ENCODE assay signal across 8 cellular contexts in the genomic region with DNA sequence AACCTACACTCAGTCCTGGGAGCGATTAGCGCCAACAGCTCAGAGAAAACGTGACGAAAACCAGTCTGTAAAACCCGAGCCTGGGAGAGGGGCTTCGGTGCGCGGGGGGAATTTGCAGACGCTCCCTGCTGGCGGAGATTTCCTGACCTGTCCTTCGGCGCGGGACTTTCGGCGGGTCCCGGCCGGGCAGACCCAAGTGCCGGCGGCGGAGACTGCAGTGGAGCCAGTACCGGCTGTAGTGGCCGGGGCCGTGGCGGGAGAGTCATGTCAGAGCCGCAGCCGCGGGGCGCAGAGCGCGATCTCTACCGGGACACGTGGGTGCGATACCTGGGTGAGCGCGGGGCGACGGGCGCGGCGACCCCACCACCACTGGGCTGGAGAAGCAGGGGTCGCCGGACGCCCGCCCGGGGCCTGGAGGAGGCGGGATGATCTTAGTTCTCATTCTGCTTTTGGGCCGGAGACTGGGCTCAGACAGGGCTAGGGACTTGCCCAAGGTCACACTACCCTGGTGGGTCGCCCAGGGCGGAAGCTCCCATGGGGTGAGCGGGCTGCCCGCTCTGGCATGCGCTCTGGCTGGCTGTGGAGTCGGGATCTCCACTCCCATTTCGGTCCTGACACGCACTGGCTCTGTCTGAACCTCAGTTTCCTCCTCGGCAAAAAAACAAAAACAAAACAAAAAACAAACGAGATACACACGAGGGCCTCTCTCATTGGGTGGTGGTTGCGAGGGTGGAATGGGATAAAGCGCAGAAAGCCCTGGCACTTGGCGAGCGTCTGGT. TPM values are rescaled to one million over a fixed set of nuclear protein-coding genes. Genes with fewer than 3 reads are reported as not detected.
DNase-seq lines count a peak whose midpoint lies in the region; ATAC-seq, FAIRE-seq and TF ChIP-seq lines count a peak whose summit lies in the region.

A gene with protein sequence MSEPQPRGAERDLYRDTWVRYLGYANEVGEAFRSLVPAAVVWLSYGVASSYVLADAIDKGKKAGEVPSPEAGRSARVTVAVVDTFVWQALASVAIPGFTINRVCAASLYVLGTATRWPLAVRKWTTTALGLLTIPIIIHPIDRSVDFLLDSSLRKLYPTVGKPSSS (plus strand): TSS at position 153 of the 779 bp plus-strand sequence. CDS start 112 bp downstream, at position 265.

- H3K27ac ChIP-seq in CD8-positive, alpha-beta T cell (ENCODE audit: low read depth, low read length) = peak within 1 kb of the TSS; percentile 89
- no peak within 1 kb of the TSS for H3K27ac ChIP-seq in neural progenitor cell
- peak within 1 kb of the TSS; percentile 97 for H3K27ac ChIP-seq in upper lobe of right lung

- H3K9me3 ChIP-seq in CD8-positive, alpha-beta T cell (ENCODE audit: low read length) = no peaks in the 10 kb centered on the region
- no peaks in the 10 kb centered on the region for H3K9me3 ChIP-seq in neural progenitor cell (ENCODE audit: low read depth)
- H3K9me3 ChIP-seq in upper lobe of right lung = no peaks in the 10 kb centered on the region

- intact Hi-C loops in CD8-positive, alpha-beta T cell (cut with DNase I, micrococcal nuclease) = loop anchor here (1.0 to 10.0 kb wide), 9 partner anchors 9 to 659 kb away; a partner anchor contains a TSS
- intact Hi-C loops in upper lobe of right lung (cut with DNase I) = no loop called here

- no peaks in the 10 kb centered on the region for H3K36me3 ChIP-seq in CD8-positive, alpha-beta T cell (ENCODE audit: insufficient read depth, low read length)
- H3K36me3 ChIP-seq in neural progenitor cell (no peaks in the 10 kb centered on the region), upper lobe of right lung (no peaks in the 10 kb centered on the region)

- DNase-seq in CD8-positive, alpha-beta T cell = peak in 4 of 7 experiments; percentile 49 to 64 (median 54)
- DNase-seq in HT1080 (ENCODE audit: low read depth) (peak; percentile 69), RKO (ENCODE audit: low spot score) (peak; percentile 80), frontal cortex (ENCODE audit: low spot score in 2 of 2) (peak; percentile 63 to 72), neural progenitor cell (ENCODE audit: low spot score) (peak; percentile 91), upper lobe of right lung (peak; percentile 84)
- peak; percentile 11 to 34 (median 25) for DNase-seq in activated naive CD4-positive, alpha-beta T cell (lab: John Stamatoyannopoulos, UW)

- H2AFZ ChIP-seq in neural progenitor cell (replicated peaks) = peak within 1 kb of the TSS; percentile 78

- peak within 1 kb of the TSS; percentile 85 for H3K4me2 ChIP-seq in neural progenitor cell

- no peaks in the 10 kb centered on the region for H3K27me3 Mint-ChIP-seq in CD8-positive, alpha-beta T cell (ENCODE audit: low read depth)
- peaks cover 5% of the 10 kb centered on the region for H3K27me3 Mint-ChIP-seq in neural progenitor cell (ENCODE audit: insufficient read depth, low read depth)

- H3K79me2 ChIP-seq in neural progenitor cell (ENCODE audit: low read depth) = no peaks in the 10 kb centered on the region

- H3K9me3 Mint-ChIP-seq in CD8-positive, alpha-beta T cell = no peaks in the 10 kb centered on the region
- no peaks in the 10 kb centered on the region for H3K9me3 Mint-ChIP-seq in neural progenitor cell

- peak within 1 kb of the TSS; percentile 93 for H3K4me3 Mint-ChIP-seq in CD8-positive, alpha-beta T cell
- H3K4me3 Mint-ChIP-seq in neural progenitor cell = peak within 1 kb of the TSS; percentile 96

- no peak for ATAC-seq in CD8-positive, alpha-beta T cell
- ATAC-seq in upper lobe of right lung (peak; percentile 3), GM18498 (IDR thresholded peaks at IDR 0.05; ENCODE audit: unreplicated experiment) (no peak)

- peaks cover 41% of the 10 kb centered on the region for H3K4me1 ChIP-seq in CD8-positive, alpha-beta T cell (ENCODE audit: insufficient read depth, low read length)
- H3K4me1 ChIP-seq in neural progenitor cell = peaks cover 10% of the 10 kb centered on the region
- peaks cover 35% of the 10 kb centered on the region for H3K4me1 ChIP-seq in upper lobe of right lung

- CTCF ChIA-PET in CD8-positive, alpha-beta T cell (lab: Charles Lee) = interaction anchor here (0.6 to 14.0 kb wide), 15 partner anchors 8 to 162 kb away, joined by 3 to 210 read pairs (median 6); a partner anchor contains a TSS

- H3F3A ChIP-seq in neural progenitor cell (ENCODE audit: low read depth) = peaks cover 41% of the 10 kb centered on the region

- no peak for FAIRE-seq in frontal cortex (lab: Jason Lieb, UNC)

- peak within 1 kb of the TSS; percentile 97 for H3K27ac Mint-ChIP-seq in CD8-positive, alpha-beta T cell
- peak within 1 kb of the TSS; percentile 98 for H3K27ac Mint-ChIP-seq in neural progenitor cell

- H3K9ac ChIP-seq in neural progenitor cell = no peak within 1 kb of the TSS

- peaks cover 11% of the 10 kb centered on the region for H4K20me1 ChIP-seq in neural progenitor cell (ENCODE audit: low read depth)

- H3K36me3 Mint-ChIP-seq in CD8-positive, alpha-beta T cell = peaks cover 58% of the 10 kb centered on the region
- H3K36me3 Mint-ChIP-seq in neural progenitor cell = peaks cover 8% of the 10 kb centered on the region

- H3K4me1 Mint-ChIP-seq in CD8-positive, alpha-beta T cell (ENCODE audit: low read depth) = peaks cover 58% of the 10 kb centered on the region
- H3K4me1 Mint-ChIP-seq in neural progenitor cell = peaks cover 44% of the 10 kb centered on the region

- no peak for TF ChIP-seq CTCF in CD8-positive, alpha-beta T cell (IDR thresholded peaks at IDR 0.05)
- TF ChIP-seq CTCF in neural progenitor cell (IDR thresholded peaks at IDR 0.05) = no peak
- TF ChIP-seq CTCF in upper lobe of right lung (IDR thresholded peaks at IDR 0.05) = no peak

- H3K4me3 ChIP-seq in CD8-positive, alpha-beta T cell (ENCODE audit: low read depth, low read length) = peak within 1 kb of the TSS; percentile 79
- H3K4me3 ChIP-seq in neural progenitor cell (peak within 1 kb of the TSS; percentile 83), upper lobe of right lung (peak within 1 kb of the TSS; percentile 74)

- POLR2A ChIA-PET in CD8-positive, alpha-beta T cell (lab: Charles Lee) = interaction anchor here (0.6 to 7.9 kb wide), 9 partner anchors 9 to 136 kb away, joined by 3 to 64 read pairs (median 9); a partner anchor contains a TSS

- no peaks in the 10 kb centered on the region for H3K27me3 ChIP-seq in CD8-positive, alpha-beta T cell (ENCODE audit: insufficient read depth, low read length)
- H3K27me3 ChIP-seq in neural progenitor cell (no peaks in the 10 kb centered on the region), upper lobe of right lung (no peaks in the 10 kb centered on the region)

RNA-seq across cellular contexts. Expression of the gene that starts here (rescaled TPM):
- total RNA-seq in CD8-positive, alpha-beta T cell = 100 to 1,000 TPM; 109 to 117 TPM
- 37.1 and 60.4 TPM in 2 replicates for total RNA-seq in HT1080 (2014; rRNA removed; shearing (Covaris generic))
- 19.3 and 29.3 TPM in 2 replicates for polyA plus RNA-seq in HT1080 (2015; cell fraction: cytosol; rRNA removed)
- 13.5 and 14.1 TPM in 2 replicates for polyA plus RNA-seq in HT1080 (2015; cell fraction: nucleus; rRNA removed)
- total RNA-seq in frontal cortex (0.41 TPM), neural progenitor cell (ENCODE audit: low replicate concordance) (29.9 and 67.9 TPM in 2 replicates), upper lobe of right lung (11.3 TPM)

Comparison
In these comparisons a context has a peak if more than half of its experiments do, and no peak if none do; other contexts are left out.
1. Peak in DNase-seq in frontal cortex; RNA of the gene not detected or under 1 TPM.
2. DNase-seq: peak in every context shown above with its lines; median percentile 91 in neural progenitor cell; 84 in upper lobe of right lung; 80 in RKO; 69 in HT1080; 68 in frontal cortex; 54 in CD8-positive, alpha-beta T cell; 25 in activated naive CD4-positive, alpha-beta T cell.